Comparison of ENCODE assay signal across 9 cellular contexts in the genomic region with DNA sequence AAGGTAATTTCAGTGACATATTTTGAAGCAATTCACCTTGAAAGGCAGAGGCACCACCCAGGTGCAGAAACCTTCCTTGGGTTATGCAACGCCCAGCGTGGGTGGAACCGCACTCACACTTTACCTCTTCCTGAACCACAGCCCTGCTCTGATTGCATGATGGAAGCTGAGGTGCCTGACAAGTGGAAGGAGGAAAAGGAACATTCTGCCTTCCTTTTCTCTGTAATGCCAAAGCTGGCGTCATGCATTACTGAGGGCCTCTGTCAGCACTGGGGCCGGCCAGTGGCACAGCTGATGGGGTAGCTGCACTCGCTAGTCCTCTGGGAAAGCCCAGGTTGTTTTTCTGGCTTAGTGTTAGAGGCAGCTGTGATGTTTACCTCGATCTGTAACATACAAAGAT.
DNase-seq lines count a peak whose midpoint lies in the region; ATAC-seq, FAIRE-seq and TF ChIP-seq lines count a peak whose summit lies in the region.
"Had no signal": no experiment of that assay in that cellular context is flagged by ENCODE, and none has a peak within 500 bp of the region (broad histone marks: within the 10 kb centered on the region; RNA-seq: fewer than 3 reads in every experiment).

No MANE protein-coding gene starts in this region.

- no peaks in the 10 kb centered on the region for H3K36me3 ChIP-seq in prostate gland
- H3K36me3 ChIP-seq: neutrophil had no signal

- H3K27me3 ChIP-seq in prostate gland (replicated peaks; ENCODE audit: insufficient read depth): no peaks in the 10 kb centered on the region
- H3K27me3 ChIP-seq: neutrophil had no signal

- intact Hi-C loops in prostate gland (cut with DNase I): loop anchor here (10.0 kb wide), 2 partner anchors 184 to 266 kb away; partner anchors contain the start of gene NEDD4L

- ATAC-seq in GM19023 (IDR thresholded peaks at IDR 0.05; ENCODE audit: unreplicated experiment): peak; percentile 55
- no peak for ATAC-seq in HG03432 (IDR thresholded peaks at IDR 0.05; ENCODE audit: unreplicated experiment)
- no peak for ATAC-seq in GM21447 (IDR thresholded peaks at IDR 0.05; ENCODE audit: unreplicated experiment)

- FAIRE-seq in RCC 7860 (lab: Jason Lieb, UNC): no peak

- H3K4me1 ChIP-seq in prostate gland (replicated peaks): peaks cover 25% of the 10 kb centered on the region

- H3K27ac ChIP-seq in prostate gland: peak overlapping the region; percentile 68 to 70
- H3K27ac ChIP-seq: neutrophil had no signal

- DNase-seq in RCC 7860 (ENCODE audit: low spot score) (peak; percentile 22), cerebellum (ENCODE audit: low spot score) (peak; percentile 35), prostate gland (ENCODE audit: low spot score) (peak; percentile 73), SIG-M5 (lab: John Stamatoyannopoulos, UW) (no peak), islet precursor cell (no peak)

- TF ChIP-seq CTCF in prostate gland (IDR thresholded peaks at IDR 0.05): no peak

- no peaks in the 10 kb centered on the region for H3K9me3 ChIP-seq in prostate gland
- H3K9me3 ChIP-seq: neutrophil had no signal

- 41% methylated on average over 7 of the region's 7 CpGs for WGBS in prostate gland

- TF ChIP-seq POLR2A in prostate gland (IDR thresholded peaks at IDR 0.05): peak; percentile 55

- H3K4me3 ChIP-seq in prostate gland: no peak overlapping the region

Comparison
In these comparisons a context has a peak if more than half of its experiments do, and no peak if none do; other contexts are left out.
1. DNase-seq: peak in RCC 7860 (single experiment), cerebellum (single experiment) and prostate gland (single experiment); none in SIG-M5 (single experiment) and islet precursor cell (single experiment).